ENCODE assay signal across 22 cellular contexts in the genomic region with DNA sequence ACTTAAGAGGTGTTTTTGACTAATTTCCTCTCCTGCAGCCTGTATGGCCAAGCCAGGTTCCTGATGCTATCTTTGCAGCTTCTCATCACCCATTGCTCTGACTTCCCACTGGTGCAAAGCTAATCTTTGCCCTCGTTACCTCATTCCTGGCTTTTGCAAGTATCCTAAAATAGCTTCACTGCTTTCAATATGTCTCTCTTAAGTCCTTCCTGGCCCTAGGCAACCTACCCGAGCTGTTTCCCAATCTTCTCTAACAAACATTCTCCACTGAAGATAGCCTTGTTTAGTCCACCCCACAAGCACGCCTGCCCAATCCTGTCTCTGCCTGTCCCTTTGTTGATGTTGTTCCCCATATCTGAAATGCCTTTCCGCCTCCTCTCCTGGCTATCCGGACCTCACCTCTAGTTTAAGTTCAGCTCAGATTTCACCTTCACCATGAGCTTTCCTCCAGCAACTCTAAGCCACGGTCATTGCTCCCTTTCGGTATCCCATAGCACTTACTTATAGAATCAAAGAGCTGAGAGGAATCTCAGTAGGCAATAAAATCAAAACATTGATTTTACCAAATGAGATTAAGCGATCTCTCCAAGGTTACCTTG. TPM values are rescaled to one million over a fixed set of nuclear protein-coding genes. Genes with fewer than 3 reads are reported as not detected.
A peak's percentile ranks its signal among the peaks of the same experiment; 100 is the strongest.
DNase-seq lines count a peak whose midpoint lies in the region; ATAC-seq and TF ChIP-seq lines count a peak whose summit lies in the region.
"Had no signal": no experiment of that assay in that cellular context is flagged by ENCODE, and none has a peak within 500 bp of the region (broad histone marks: within the 10 kb centered on the region; RNA-seq: fewer than 3 reads in every experiment).

No MANE protein-coding gene starts in this region.

- H3K4me1 Mint-ChIP-seq in CD14-positive monocyte = peaks cover 10% of the 10 kb centered on the region
- H3K4me1 Mint-ChIP-seq: immature natural killer cell, natural killer cell had no signal

- H3K27me3 ChIP-seq in RWPE2 (ENCODE audit: insufficient read depth, poor library complexity, severe bottlenecking) (no peaks in the 10 kb centered on the region), heart right ventricle (no peaks in the 10 kb centered on the region), skeletal muscle tissue (ENCODE audit: control insufficient read depth in 3 of 3, insufficient read depth in 3 of 3, low read length in 3 of 3) (no peaks in the 10 kb centered on the region)
- H3K27me3 ChIP-seq: SJCRH30 had no signal

- TF ChIP-seq CTCF in RWPE2 (IDR thresholded peaks at IDR 0.05; ENCODE audit: poor library complexity, severe bottlenecking) = no peak
- no peak for TF ChIP-seq CTCF in heart right ventricle (IDR thresholded peaks at IDR 0.05)
- TF ChIP-seq CTCF in CD14-positive monocyte (IDR thresholded peaks at IDR 0.05) = no peak

- H3K4me1 ChIP-seq in RWPE2 (ENCODE audit: insufficient read depth, poor library complexity, severe bottlenecking) (peaks cover 6% of the 10 kb centered on the region), heart right ventricle (peaks cover 0 to 14% (median 5%) of the 10 kb centered on the region in 9 donors), skeletal muscle tissue (ENCODE audit: control insufficient read depth in 3 of 3, insufficient read depth in 3 of 3, low read length in 3 of 3) (peaks cover 0 to 18% (median 13%) of the 10 kb centered on the region in 3 donors)

- H3K9me3 Mint-ChIP-seq in CD14-positive monocyte = peaks cover 0 to 2% (median 0%) of the 10 kb centered on the region in 7 donors
- H3K9me3 Mint-ChIP-seq: immature natural killer cell, natural killer cell had no signal

- no peaks in the 10 kb centered on the region for H3K36me3 Mint-ChIP-seq in CD14-positive monocyte
- H3K36me3 Mint-ChIP-seq: immature natural killer cell, natural killer cell had no signal

- H3K27ac ChIP-seq in RWPE2 (ENCODE audit: poor library complexity, severe bottlenecking) (no peak overlapping the region), heart right ventricle (peak overlapping the region in 5 of 10 donors; percentile 14 to 32 (median 23)), skeletal muscle tissue (ENCODE audit: low read depth, low read length) (peak overlapping the region; percentile 83)
- H3K27ac ChIP-seq: SJCRH30 had no signal

- H3K4me3 Mint-ChIP-seq in CD14-positive monocyte = peak overlapping the region in 1 of 2 donors; percentile 5
- H3K4me3 Mint-ChIP-seq: immature natural killer cell, natural killer cell had no signal

- intact Hi-C loops in heart right ventricle (cut with DNase I) = no loop called here
- intact Hi-C loops in CD14-positive monocyte (cut with micrococcal nuclease) = no loop called here

- DNase-seq in SIG-M5 treated with dmso at 0.1 percent for 504 hours (lab: John Stamatoyannopoulos, UW; ENCODE audit: unreplicated experiment) = peak; percentile 85
- no peak for DNase-seq in SIG-M5 (lab: John Stamatoyannopoulos, UW)
- no peak for DNase-seq in RWPE2 (ENCODE audit: low spot score)
- DNase-seq in heart right ventricle = peak in 1 of 2 donors; percentile 5
- DNase-seq in CD14-positive monocyte (ENCODE audit: low spot score) = no peak
- no peak for DNase-seq in activated gamma-delta T cell treated with Interleukin-2 at 50 U/mL for 16 hours
- DNase-seq in DMS53 treated with DMSO at 0.1 percent for 48 hours (lab: John Stamatoyannopoulos, UW; ENCODE audit: unreplicated experiment) = no peak
- DNase-seq: 8988T; activated CD4-positive, CD25-positive, alpha-beta regulatory T cell treated with anti-CD3 and anti-CD28 coated beads, Interleukin-2, amount 50 U/mL, for 72 hours; immature natural killer cell; mesenchymal stem cell; MM.1S; natural killer cell; NCI-H2029; NCI-H446 treated with DMSO at 0.1 percent for 48 hours; NK-92 treated with Interleukin-12 subunit alpha and Interleukin-12 subunit beta, amount 100 ng/mL, for 24 hours; SJCRH30; T-helper 9 cell had no signal

- H3K4me3 ChIP-seq in RWPE2 (ENCODE audit: severe bottlenecking) = no peak overlapping the region
- no peak overlapping the region for H3K4me3 ChIP-seq in heart right ventricle
- peak overlapping the region; percentile 29 to 58 (median 46) for H3K4me3 ChIP-seq in skeletal muscle tissue (ENCODE audit: low read length in 3 of 3)
- H3K4me3 ChIP-seq: SJCRH30 had no signal

- peak; percentile 61 for ATAC-seq in RWPE2 (ENCODE audit: low read depth)
- ATAC-seq in heart right ventricle = peak; percentile 35 to 89 (median 77)
- ATAC-seq: esophagus mucosa, natural killer cell had no signal

- 41 to 44% methylated on average over 8 of the region's 8 CpGs for WGBS in heart right ventricle, 2 donors

- H3K9me3 ChIP-seq in RWPE2 (ENCODE audit: severe bottlenecking) (no peaks in the 10 kb centered on the region), heart right ventricle (no peaks in the 10 kb centered on the region), skeletal muscle tissue (ENCODE audit: control insufficient read depth in 3 of 3, low read length in 3 of 3) (no peaks in the 10 kb centered on the region)
- H3K9me3 ChIP-seq: SJCRH30 had no signal

- H3K36me3 ChIP-seq in RWPE2 (ENCODE audit: low read depth) (no peaks in the 10 kb centered on the region), heart right ventricle (no peaks in the 10 kb centered on the region), skeletal muscle tissue (ENCODE audit: control insufficient read depth in 3 of 3, insufficient read depth in 3 of 3, low read length in 3 of 3) (no peaks in the 10 kb centered on the region)
- H3K36me3 ChIP-seq: SJCRH30 had no signal

- peaks cover 2 to 21% (median 8%) of the 10 kb centered on the region in 3 donors for H3K27me3 Mint-ChIP-seq in CD14-positive monocyte (ENCODE audit: low read depth in 3 of 3)

- H3K27ac Mint-ChIP-seq in CD14-positive monocyte = no peak overlapping the region
- H3K27ac Mint-ChIP-seq: immature natural killer cell, natural killer cell, progenitor cell of endocrine pancreas had no signal

- H3K9ac ChIP-seq in skeletal muscle tissue (ENCODE audit: low read depth in 1 of 3, low read length in 3 of 3) = peak overlapping the region; percentile 26 to 37 (median 32)

RNA-seq across cellular contexts. Expression of gene CECR2, which starts 30.1 kb away (rescaled TPM):
- 1 to 10 TPM; 5.2 to 9.1 (median 6.5) TPM for total RNA-seq in heart right ventricle
- polyA plus RNA-seq in heart right ventricle = 1 to 10 TPM; 1.1 to 6.4 TPM
- total RNA-seq in skeletal muscle tissue = 8.9 TPM
- under 1 TPM; 0.02 to 0.24 TPM for polyA plus RNA-seq in CD14-positive monocyte
- polyA plus RNA-seq: BJ, immature natural killer cell had no signal

Comparison
In these comparisons a context has a peak if more than half of its experiments do, and no peak if none do; other contexts are left out.
1. H3K4me3 ChIP-seq: peak in skeletal muscle tissue (3 of 3); none in RWPE2 (single experiment) and heart right ventricle (0 of 10).